ENCODE assay signal across 8 cellular contexts in genomic region chr15:64701482-64701881, GRCh38.
DNase-seq lines count a peak whose midpoint lies in the region; ATAC-seq, FAIRE-seq and TF ChIP-seq lines count a peak whose summit lies in the region.

No MANE protein-coding gene starts in this region.

- H3K4me3 ChIP-seq in keratinocyte (ENCODE audit: control insufficient read depth in 2 of 3, extremely low read depth in 1 of 3, insufficient read depth in 2 of 3, low read depth in 1 of 3, low read length in 3 of 3) (peak overlapping the region in 2 of 3 experiments; percentile 83 to 88), subcutaneous abdominal adipose tissue (ENCODE audit: low read depth in 1 of 5, low read length in 5 of 5) (peak overlapping the region; percentile 79 to 92 (median 84))

- H3K27ac Mint-ChIP-seq in T-helper 1 cell treated with Interleukin-12 subunit alpha and Interleukin-12 subunit beta and Interleukin-4 antibody, amounts not matched to agents 30 μg/mL and 1 μg/mL, for 36 hours, result peak overlapping the region; percentile 78
- peak overlapping the region; percentile 25 for H3K27ac Mint-ChIP-seq in activated naive CD8-positive, alpha-beta T cell

- H3K4me1 Mint-ChIP-seq in T-helper 1 cell treated with Interleukin-12 subunit alpha and Interleukin-12 subunit beta and Interleukin-4 antibody, amounts not matched to agents 30 μg/mL and 1 μg/mL, for 36 hours (ENCODE audit: low read depth), result peaks cover 43% of the 10 kb centered on the region
- peaks cover 61% of the 10 kb centered on the region for H3K4me1 Mint-ChIP-seq in activated naive CD8-positive, alpha-beta T cell (ENCODE audit: low read depth)

- no peak for FAIRE-seq in keratinocyte (lab: Jason Lieb, UNC)

- DNase-seq in T-helper 1 cell (no peak), keratinocyte (ENCODE audit: low read depth, low spot score) (no peak), NOMO-1 (lab: John Stamatoyannopoulos, UW; ENCODE audit: unreplicated experiment in 2 of 2) (no peak)

- H3K4me2 ChIP-seq in keratinocyte (ENCODE audit: control insufficient read depth, extremely low read depth, insufficient read depth, low read depth, low read length), result peak overlapping the region; percentile 92

- no peaks in the 10 kb centered on the region for H3K9me3 Mint-ChIP-seq in T-helper 1 cell treated with Interleukin-12 subunit alpha and Interleukin-12 subunit beta and Interleukin-4 antibody, amounts not matched to agents 30 μg/mL and 1 μg/mL, for 36 hours
- no peaks in the 10 kb centered on the region for H3K9me3 Mint-ChIP-seq in activated naive CD8-positive, alpha-beta T cell (ENCODE audit: low read depth)

- H2AFZ ChIP-seq in keratinocyte (ENCODE audit: control insufficient read depth, low read length), result no peak overlapping the region

- peaks cover 51% of the 10 kb centered on the region for H3K79me2 ChIP-seq in keratinocyte (ENCODE audit: control insufficient read depth, insufficient read depth, low read length)

- no peaks in the 10 kb centered on the region for H3K27me3 Mint-ChIP-seq in T-helper 1 cell treated with Interleukin-12 subunit alpha and Interleukin-12 subunit beta and Interleukin-4 antibody, amounts not matched to agents 30 μg/mL and 1 μg/mL, for 36 hours (ENCODE audit: low read depth)
- no peaks in the 10 kb centered on the region for H3K27me3 Mint-ChIP-seq in activated naive CD8-positive, alpha-beta T cell

- H3K27ac ChIP-seq in keratinocyte (ENCODE audit: control insufficient read depth, insufficient read depth, low read length) (no peak overlapping the region), subcutaneous abdominal adipose tissue (ENCODE audit: low read depth, low read length) (peak overlapping the region; percentile 83)

- peaks cover 12% of the 10 kb centered on the region for H3K36me3 Mint-ChIP-seq in T-helper 1 cell treated with Interleukin-12 subunit alpha and Interleukin-12 subunit beta and Interleukin-4 antibody, amounts not matched to agents 30 μg/mL and 1 μg/mL, for 36 hours (ENCODE audit: low read depth)
- no peaks in the 10 kb centered on the region for H3K36me3 Mint-ChIP-seq in activated naive CD8-positive, alpha-beta T cell

- dilution Hi-C loops in keratinocyte (cut with MboI; ENCODE audit: extremely low pct_ligation_motif_present, low sequenced_read_pairs), result no loop called here

- H3K27me3 ChIP-seq in keratinocyte (ENCODE audit: control insufficient read depth, extremely low read depth, insufficient read depth, low read length) (no peaks in the 10 kb centered on the region), subcutaneous abdominal adipose tissue (ENCODE audit: control insufficient read depth in 5 of 5, insufficient read depth in 4 of 5, low read length in 5 of 5) (no peaks in the 10 kb centered on the region)

- H3K9me3 ChIP-seq in keratinocyte (ENCODE audit: control insufficient read depth, low read depth, low read length) (no peaks in the 10 kb centered on the region), subcutaneous abdominal adipose tissue (ENCODE audit: control insufficient read depth in 5 of 5, low read length in 5 of 5) (no peaks in the 10 kb centered on the region)

- peak overlapping the region; percentile 91 for H3K4me3 Mint-ChIP-seq in T-helper 1 cell treated with Interleukin-12 subunit alpha and Interleukin-12 subunit beta and Interleukin-4 antibody, amounts not matched to agents 30 μg/mL and 1 μg/mL, for 36 hours
- H3K4me3 Mint-ChIP-seq in activated naive CD8-positive, alpha-beta T cell, result peak overlapping the region; percentile 80

- H4K20me1 ChIP-seq in keratinocyte (ENCODE audit: control insufficient read depth, extremely low read depth, insufficient read depth, low read length), result peaks cover 9% of the 10 kb centered on the region

- ATAC-seq in GM21447 (IDR thresholded peaks at IDR 0.05; ENCODE audit: unreplicated experiment) (no peak), HG03108 (IDR thresholded peaks at IDR 0.05; ENCODE audit: unreplicated experiment) (no peak)

- no peak overlapping the region for H3K9ac ChIP-seq in keratinocyte (ENCODE audit: control insufficient read depth, extremely low read depth, insufficient read depth, low read length)
- peak overlapping the region in 4 of 5 donors; percentile 54 to 94 (median 90) for H3K9ac ChIP-seq in subcutaneous abdominal adipose tissue (ENCODE audit: low read length in 5 of 5)

- H3K4me1 ChIP-seq in keratinocyte (ENCODE audit: control insufficient read depth, extremely low read depth, insufficient read depth, low read length), result peaks cover 52% of the 10 kb centered on the region
- peaks cover 14 to 64% (median 62%) of the 10 kb centered on the region in 5 donors for H3K4me1 ChIP-seq in subcutaneous abdominal adipose tissue (ENCODE audit: control insufficient read depth in 5 of 5, insufficient read depth in 5 of 5, low read length in 5 of 5)

- TF ChIP-seq CTCF in keratinocyte (optimal IDR thresholded peaks at IDR 0.05 in 1 of 3, IDR thresholded peaks at IDR 0.05 in 1 of 3, conservative IDR thresholded peaks at IDR 0.05 in 1 of 3; ENCODE audit: extremely low read depth in 1 of 3, insufficient read depth in 2 of 3, low read length in 3 of 3), result no peak

- peaks cover 0 to 5% of the 10 kb centered on the region in 2 experiments for H3K36me3 ChIP-seq in keratinocyte (ENCODE audit: control insufficient read depth in 2 of 2, extremely low read depth in 1 of 2, insufficient read depth in 2 of 2, low read length in 2 of 2)
- no peaks in the 10 kb centered on the region for H3K36me3 ChIP-seq in subcutaneous abdominal adipose tissue (ENCODE audit: control insufficient read depth in 5 of 5, insufficient read depth in 5 of 5, low read length in 5 of 5)

- peaks cover 14% of the 10 kb centered on the region for H3K9me1 ChIP-seq in keratinocyte (ENCODE audit: control insufficient read depth, extremely low read depth, insufficient read depth, low read length)
